21 cellular contexts compared by ENCODE assay signal in the genomic region with DNA sequence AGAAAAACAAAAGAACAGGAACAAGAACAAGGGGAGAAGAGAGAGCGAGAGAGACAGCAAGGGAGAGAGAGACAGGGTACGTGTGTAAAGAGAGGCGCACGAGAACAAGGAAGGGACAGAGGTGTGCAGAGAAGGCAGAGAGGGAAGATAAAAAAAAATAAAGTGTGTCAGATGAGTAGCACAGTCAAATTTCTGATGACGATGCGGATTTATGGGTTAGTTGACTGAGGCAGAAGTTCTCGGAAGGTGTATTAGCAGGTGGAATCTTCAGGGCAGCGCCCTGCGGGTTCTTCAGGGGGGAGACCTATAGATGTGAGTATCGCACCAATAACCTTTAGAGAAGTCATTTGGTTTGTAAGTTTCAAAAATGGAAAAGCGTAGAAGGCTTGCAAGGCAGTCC. TPM values are rescaled to one million over a fixed set of nuclear protein-coding genes. Genes with fewer than 3 reads are reported as not detected.
A peak's percentile ranks its signal among the peaks of the same experiment; 100 is the strongest.
DNase-seq lines count a peak whose midpoint lies in the region; ATAC-seq, FAIRE-seq and TF ChIP-seq lines count a peak whose summit lies in the region.
"Had no signal": no experiment of that assay in that cellular context is flagged by ENCODE, and none has a peak within 500 bp of the region (broad histone marks: within the 10 kb centered on the region; RNA-seq: fewer than 3 reads in every experiment).

No MANE protein-coding gene starts in this region.

- DNase-seq in HepG2 (ENCODE audit: low spot score) (no peak), right lobe of liver (no peak), stomach (no peak), GM12892 (ENCODE audit: insufficient read length) (no peak)
- DNase-seq: 8988T; CD4-positive, CD25-positive, alpha-beta regulatory T cell; GOT3; NCI-H1092; NCI-H1417 treated with DMSO at 0.1 percent for 48 hours; NCI-H1694 treated with DMSO at 0.1 percent for 48 hours; NCI-H2081; NCI-H2171; NCI-H226; NCI-H69; SHP77 had no signal

- WGBS in HepG2 (ENCODE audit: low lambda C conversion rate), result 95% methylated on average over 11 of the region's 11 CpGs
- WGBS in right lobe of liver (ENCODE audit: insufficient coverage, low coverage, low lambda C conversion rate, missing lambda C conversion rate), result 97% methylated on average over 11 of the region's 11 CpGs
- WGBS in stomach, 5 donors, result 94 to 98% (median 97%) methylated on average over 11 of the region's 11 CpGs

- no peak overlapping the region for H2AFZ ChIP-seq in HepG2 (ENCODE audit: low read length)

- H3K79me2 ChIP-seq in HepG2 (ENCODE audit: insufficient read depth, low read length), result no peaks in the 10 kb centered on the region

- ATAC-seq in HepG2 (no peak), right lobe of liver (no peak), GM21447 (IDR thresholded peaks at IDR 0.05; ENCODE audit: unreplicated experiment) (no peak)
- no peak for ATAC-seq in activated CD4-positive, CD25-positive, alpha-beta regulatory T cell treated with anti-CD3 and anti-CD28 coated beads, Interleukin-2, amount 50 U/mL, for 24 hours

- TF ChIP-seq RAD21 in HepG2 (CRISPR knock-in tag; IDR thresholded peaks at IDR 0.05), result no peak

- BruUV-seq in HepG2 (replicated peaks; lab: Mats Ljungman, UMichigan), result no TSS peak

- H3K9me3 ChIP-seq in HepG2 (ENCODE audit: low read length) (no peaks in the 10 kb centered on the region), right lobe of liver (no peaks in the 10 kb centered on the region), stomach (no peaks in the 10 kb centered on the region)
- H3K9me3 ChIP-seq: HAP-1 had no signal

- H3K9ac ChIP-seq in HepG2 (ENCODE audit: insufficient read depth, low read depth, low read length), result no peak overlapping the region
- H3K9ac ChIP-seq: BLaER1 had no signal

- no peaks in the 10 kb centered on the region for H3K27me3 ChIP-seq in HepG2 (ENCODE audit: control insufficient read depth in 1 of 2, insufficient read depth in 2 of 2, low read length in 2 of 2)
- no peaks in the 10 kb centered on the region for H3K27me3 ChIP-seq in right lobe of liver
- no peaks in the 10 kb centered on the region for H3K27me3 ChIP-seq in stomach
- H3K27me3 ChIP-seq: BLaER1 had no signal

- TF ChIP-seq CTCF in HepG2 (CRISPR knock-in tag; IDR thresholded peaks at IDR 0.05), result no peak
- no peak for TF ChIP-seq CTCF in right lobe of liver (IDR thresholded peaks at IDR 0.05)
- TF ChIP-seq CTCF in stomach (IDR thresholded peaks at IDR 0.05), result no peak

- CTCF ChIA-PET in HepG2 (lab: Yijun Ruan, JAX; ENCODE audit: low intra/inter-chr PET ratio, low total read pairs), result no interaction called here

- H3K4me1 ChIP-seq in HepG2 (ENCODE audit: insufficient read depth, low read length) (peaks cover 17% of the 10 kb centered on the region), right lobe of liver (peaks cover 0 to 19% (median 9%) of the 10 kb centered on the region in 4 donors), stomach (peaks cover 12 to 45% (median 26%) of the 10 kb centered on the region in 4 donors)
- H3K4me1 ChIP-seq: HAP-1 had no signal

- no peaks in the 10 kb centered on the region; the same call in 1 of the 2 replicates for H4K20me1 ChIP-seq in HepG2 (ENCODE audit: insufficient read depth, low read length)
- H4K20me1 ChIP-seq: BLaER1 had no signal

- no peak overlapping the region for H3K4me2 ChIP-seq in HepG2 (ENCODE audit: low read depth, low read length)
- H3K4me2 ChIP-seq: BLaER1 had no signal

- H3K36me3 ChIP-seq in HepG2 (replicated peaks in 1 of 2; ENCODE audit: control insufficient read depth in 1 of 2, insufficient read depth in 2 of 2, low read length in 2 of 2) (peaks cover 16 to 54% of the 10 kb centered on the region in 2 experiments), right lobe of liver (no peaks in the 10 kb centered on the region), stomach (peaks cover 0 to 17% (median 0%) of the 10 kb centered on the region in 4 donors)

- intact Hi-C loops in HepG2 (cut with micrococcal nuclease; ENCODE audit: unreplicated experiment) (no loop called here), right lobe of liver (cut with DNase I) (no loop called here), stomach (cut with DNase I; ENCODE audit: low total_unique reads) (no loop called here)

- H3K4me3 ChIP-seq in HepG2 (replicated peaks in 1 of 3; ENCODE audit: insufficient read depth in 1 of 3, low read depth in 2 of 3, low read length in 3 of 3), result no peak overlapping the region
- no peak overlapping the region for H3K4me3 ChIP-seq in right lobe of liver
- H3K4me3 ChIP-seq in stomach, result no peak overlapping the region
- H3K4me3 ChIP-seq: BLaER1, HAP-1 had no signal

- H3K27ac ChIP-seq in HepG2 (ENCODE audit: extremely low read length, insufficient read depth, low read length), result no peak overlapping the region
- H3K27ac ChIP-seq in right lobe of liver, result no peak overlapping the region
- H3K27ac ChIP-seq in cingulate gyrus (ENCODE audit: low read depth, low read length), result peak overlapping the region; percentile 21
- H3K27ac ChIP-seq in stomach, result peak overlapping the region; percentile 58 to 92 (median 77)
- H3K27ac ChIP-seq: BLaER1, RWPE1 had no signal

- POLR2A ChIA-PET in HepG2 (lab: Yijun Ruan, JAX), result no interaction called here

- TF ChIP-seq EP300 in HepG2 (IDR thresholded peaks at IDR 0.05; ENCODE audit: low read depth in 2 of 2, low read length in 2 of 2) (no peak), HepG2 (CRISPR knock-in tag; IDR thresholded peaks at IDR 0.05; ENCODE audit: borderline replicate concordance) (no peak), stomach (IDR thresholded peaks at IDR 0.05) (no peak)

- TF ChIP-seq POLR2A in HepG2 (IDR thresholded peaks at IDR 0.05; ENCODE audit: insufficient read depth in 1 of 2, low read depth in 2 of 2, low read length in 2 of 2), result no peak
- TF ChIP-seq POLR2A in right lobe of liver (IDR thresholded peaks at IDR 0.05), result no peak
- TF ChIP-seq POLR2A in stomach (IDR thresholded peaks at IDR 0.05), result no peak
- no peak for TF ChIP-seq POLR2A in GM12892 (IDR thresholded peaks at IDR 0.05; ENCODE audit: low read depth, low read length)

- in situ Hi-C loops in HepG2 (cut with HindIII; ENCODE audit: extremely low pct_ligation_motif_present, low pct_unique_long_range_greater_than_20kb), result no loop called here

- FAIRE-seq in HepG2 (lab: Jason Lieb, UNC), result no peak
- FAIRE-seq in GM12892 (lab: Jason Lieb, UNC), result no peak

TF ChIP-seq in HepG2, 621 proteins besides CTCF, POLR2A, EP300 and RAD21:
- peak; percentile 88 to 91 for TF ChIP-seq MAFK (conservative IDR thresholded peaks at IDR 0.05 in 1 of 2, IDR thresholded peaks at IDR 0.05 in 1 of 2; ENCODE audit: low read length in 2 of 2)
- TF ChIP-seq MAFF (IDR thresholded peaks at IDR 0.05; ENCODE audit: low read depth, low read length), result peak; percentile 88
- no peak for TF ChIP-seq SRY (CRISPR knock-in tag; IDR thresholded peaks at IDR 0.05)

RNA-seq across cellular contexts. Expression of gene PRKAB1, which starts 44.8 kb away (rescaled TPM):
- total RNA-seq in HepG2 (2016; rRNA removed; fragmentation: Illumina TruSeq; extraction: Trizol) (25.4 and 28.4 TPM in 2 replicates), right lobe of liver (10 to 100 TPM in 4 of 6 experiments, 1 to 10 TPM in 2; 8.2 to 17.1 (median 10.3) TPM), stomach (100 to 1,000 TPM in 1 of 5 donors, 10 to 100 TPM in 4; 22.6 to 143 (median 53.6) TPM)
- total RNA-seq in HepG2 (2016; cell fraction: cytosol; rRNA removed; fragmentation: Illumina TruSeq; extraction: Trizol; ENCODE audit: low read depth), result 7.2 and 8.3 TPM in 2 replicates
- total RNA-seq in HepG2 (2016; cell fraction: insoluble cytoplasmic fraction; rRNA removed; fragmentation: Illumina TruSeq; extraction: Trizol), result 24.7 and 27.3 TPM in 2 replicates
- total RNA-seq in HepG2 (2016; cell fraction: membrane; rRNA removed; fragmentation: Illumina TruSeq; extraction: Trizol), result 22.4 and 23.1 TPM in 2 replicates
- 28.4 and 31.7 TPM in 2 replicates for total RNA-seq in HepG2 (2016; cell fraction: nucleus; rRNA removed; fragmentation: Illumina TruSeq; extraction: Trizol)
- polyA plus RNA-seq in HepG2 (2011; rRNA removed) (35.5 and 36.0 TPM in 2 replicates), stomach (10 to 100 TPM; 30.7 to 53.6 (median 45.8) TPM)
- polyA plus RNA-seq in HepG2 (2011; cell fraction: cytosol; rRNA removed), result 18.2 and 22.4 TPM in 2 replicates
- 37.3 and 45.3 TPM in 2 replicates for polyA plus RNA-seq in HepG2 (2011; cell fraction: nucleus; rRNA removed)
- polyA plus RNA-seq in HepG2 (2012), result 24.3 and 27.4 TPM in 2 replicates
- 7.7 and 7.9 TPM in 2 replicates for polyA plus RNA-seq in HepG2 (2016; cell fraction: cytosol; fragmentation: Illumina TruSeq; extraction: Trizol; ENCODE audit: low read depth)
- 29.5 and 33.6 TPM in 2 replicates for polyA plus RNA-seq in HepG2 (2016; cell fraction: insoluble cytoplasmic fraction; fragmentation: Illumina TruSeq; extraction: Trizol; ENCODE audit: low read depth)
- polyA plus RNA-seq in HepG2 (2016; cell fraction: membrane; fragmentation: Illumina TruSeq; extraction: Trizol; ENCODE audit: low read depth), result 15.0 and 16.9 TPM in 2 replicates
- polyA plus RNA-seq in HepG2 (2016; cell fraction: nucleus; fragmentation: Illumina TruSeq; extraction: Trizol; ENCODE audit: insufficient read depth, low read depth), result 46.1 and 56.3 TPM in 2 replicates
- 29.1 and 36.9 TPM in 2 replicates for polyA minus RNA-seq in HepG2 (2011; rRNA and poly(A)+ RNA removed; ENCODE audit: low replicate concordance)
- 16.0 and 23.4 TPM in 2 replicates for polyA minus RNA-seq in HepG2 (2011; cell fraction: cytosol; rRNA and poly(A)+ RNA removed)
- 36.9 and 50.9 TPM in 2 replicates for polyA minus RNA-seq in HepG2 (2011; cell fraction: nucleus; rRNA and poly(A)+ RNA removed)
- 35.0 TPM for polyA plus RNA-seq in GM12892 (2012; ENCODE audit: missing spikeins)

Comparison
In these comparisons a context has a peak if more than half of its experiments do, and no peak if none do; other contexts are left out.
1. H3K27ac ChIP-seq: peak in cingulate gyrus (single experiment) and stomach (5 of 5); none in HepG2 (single experiment) and right lobe of liver (0 of 3).